27 cellular contexts compared by ENCODE assay signal in the genomic region with DNA sequence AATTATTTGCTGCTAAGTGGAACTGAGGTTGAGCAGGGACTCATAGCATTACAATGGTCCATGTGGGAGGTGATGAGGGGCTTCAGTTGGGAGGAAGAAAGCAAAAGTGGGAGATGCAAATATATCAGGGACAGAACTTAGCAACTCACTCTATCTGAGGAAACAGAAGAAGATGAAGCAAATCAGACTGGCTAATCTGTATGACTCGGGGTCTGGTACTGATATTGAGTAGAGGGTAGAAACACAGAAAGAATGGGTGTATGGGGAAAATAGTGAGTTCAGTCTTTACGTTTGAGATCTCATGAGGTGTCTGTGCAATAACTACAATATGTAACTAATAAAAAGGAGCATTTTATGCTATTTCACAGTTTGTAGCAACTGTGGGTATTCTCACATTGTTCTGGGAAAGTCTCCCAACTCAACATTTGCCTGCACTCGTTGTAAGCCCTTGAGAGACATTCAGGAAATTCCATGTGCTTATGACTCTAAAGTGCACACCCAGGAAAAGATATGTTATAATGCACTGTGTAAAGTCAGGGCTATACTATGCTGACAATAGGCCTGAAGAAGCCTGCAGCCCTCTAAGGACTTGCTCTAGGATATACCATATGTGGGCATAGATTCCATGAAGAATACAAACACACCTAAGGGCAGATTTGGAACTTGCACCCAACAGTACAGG.
DNase-seq lines count a peak whose midpoint lies in the region; ATAC-seq and TF ChIP-seq lines count a peak whose summit lies in the region.
"Had no signal": no experiment of that assay in that cellular context is flagged by ENCODE, and none has a peak within 500 bp of the region (broad histone marks: within the 10 kb centered on the region; RNA-seq: fewer than 3 reads in every experiment).

No MANE protein-coding gene starts in this region.

- no peak overlapping the region for H3K4me3 Mint-ChIP-seq in activated T-helper 2 cell treated with anti-CD3 and anti-CD28 coated beads, Interferon-gamma antibody, Interleukin-2, Interleukin-4, amounts not matched to agents 10 μg/mL and 5 μg/mL and 100 μg/mL, durations not matched to agents 14 hours and 24 hours and 36 hours (ENCODE audit: low read depth)
- H3K4me3 Mint-ChIP-seq: activated CD4-positive, alpha-beta T cell treated with anti-CD3 and anti-CD28 coated beads, Interleukin-2, amount 10 ng/mL, durations not matched to agents 24 days and 14 days; activated naive CD4-positive, alpha-beta T cell treated with anti-CD3 and anti-CD28 coated beads for 36 hours; activated T-cell treated with anti-CD3 and anti-CD28 coated beads, Interleukin-2, amount 50 U/mL, for 72 hours; immature natural killer cell; nephron progenitor cell; stimulated activated naive CD8-positive, alpha-beta T cell treated with anti-CD3 and anti-CD28 coated beads, Interleukin-15, amount 100 ng/mL, for 72 hours had no signal

- no peaks in the 10 kb centered on the region for H3K36me3 Mint-ChIP-seq in activated T-helper 2 cell treated with anti-CD3 and anti-CD28 coated beads, Interferon-gamma antibody, Interleukin-2, Interleukin-4, amounts not matched to agents 10 μg/mL and 5 μg/mL and 100 μg/mL, durations not matched to agents 14 hours and 24 hours and 36 hours (ENCODE audit: low read depth)
- H3K36me3 Mint-ChIP-seq: immature natural killer cell had no signal

- H3K4me3 ChIP-seq in choroid plexus epithelial cell (ENCODE audit: low read depth, low read length) (no peak overlapping the region), lower lobe of right lung (no peak overlapping the region)
- H3K4me3 ChIP-seq: BLaER1, hepatocyte, transverse colon had no signal

- peaks cover 4% of the 10 kb centered on the region for H3K9me3 Mint-ChIP-seq in activated T-helper 2 cell treated with anti-CD3 and anti-CD28 coated beads, Interferon-gamma antibody, Interleukin-2, Interleukin-4, amounts not matched to agents 10 μg/mL and 5 μg/mL and 100 μg/mL, durations not matched to agents 14 hours and 24 hours and 36 hours
- H3K9me3 Mint-ChIP-seq: activated CD4-positive, alpha-beta T cell treated with anti-CD3 and anti-CD28 coated beads, Interleukin-2, amount 10 ng/mL, durations not matched to agents 24 days and 14 days; activated naive CD4-positive, alpha-beta T cell treated with anti-CD3 and anti-CD28 coated beads for 36 hours; stimulated activated naive CD8-positive, alpha-beta T cell treated with anti-CD3 and anti-CD28 coated beads, Interleukin-15, amount 100 ng/mL, for 72 hours had no signal

- H3K36me3 ChIP-seq in lower lobe of right lung: no peaks in the 10 kb centered on the region
- H3K36me3 ChIP-seq: BLaER1, transverse colon had no signal

- H3K4me1 Mint-ChIP-seq in activated T-helper 2 cell treated with anti-CD3 and anti-CD28 coated beads, Interferon-gamma antibody, Interleukin-2, Interleukin-4, amounts not matched to agents 10 μg/mL and 5 μg/mL and 100 μg/mL, durations not matched to agents 14 hours and 24 hours and 36 hours (ENCODE audit: low read depth): no peaks in the 10 kb centered on the region
- H3K4me1 Mint-ChIP-seq: activated CD4-positive, alpha-beta T cell treated with anti-CD3 and anti-CD28 coated beads, Interleukin-2, amount 10 ng/mL, durations not matched to agents 24 days and 14 days; immature natural killer cell; stimulated activated naive CD8-positive, alpha-beta T cell treated with anti-CD3 and anti-CD28 coated beads, Interleukin-15, amount 100 ng/mL, for 72 hours had no signal

- TF ChIP-seq CTCF in choroid plexus epithelial cell (conservative IDR thresholded peaks at IDR 0.05; ENCODE audit: low read depth, low read length) (no peak), lower lobe of right lung (IDR thresholded peaks at IDR 0.05) (no peak)

- intact Hi-C loops in Right ventricle myocardium superior (cut with DNase I) (no loop called here), cardiac septum (cut with DNase I) (no loop called here), lower lobe of right lung (cut with DNase I) (no loop called here)
- intact Hi-C loops in activated T-helper 2 cell treated with anti-CD3 and anti-CD28 coated beads, Interferon-gamma antibody, Interleukin-2, Interleukin-4, amounts not matched to agents 10 μg/mL and 5 μg/mL and 100 μg/mL, durations not matched to agents 14 hours and 24 hours and 36 hours (cut with micrococcal nuclease): no loop called here

- H3K4me1 ChIP-seq in lower lobe of right lung: peaks cover 5% of the 10 kb centered on the region
- H3K4me1 ChIP-seq: BLaER1, transverse colon had no signal

- peak; percentile 12 for ATAC-seq in Right ventricle myocardium superior (ENCODE audit: poor library complexity)
- ATAC-seq in lower lobe of right lung: peak; percentile 76 to 95
- no peak for ATAC-seq in GM21390 (IDR thresholded peaks at IDR 0.05; ENCODE audit: unreplicated experiment)
- ATAC-seq: activated T-cell treated with anti-CD3 and anti-CD28 coated beads, Interleukin-2, amount 50 U/mL, for 72 hours; left ventricle myocardium superior; sciatic nerve; stimulated activated naive CD8-positive, alpha-beta T cell treated with anti-CD3 and anti-CD28 coated beads, Interleukin-15, amount 100 ng/mL, for 72 hours had no signal

- no peak for DNase-seq in Right ventricle myocardium superior
- no peak for DNase-seq in cardiac septum (ENCODE audit: low spot score)
- DNase-seq in choroid plexus epithelial cell (ENCODE audit: low read depth): peak; percentile 43
- DNase-seq in lower lobe of right lung: no peak
- no peak for DNase-seq in NCI-H2081 treated with DMSO at 0.1 percent for 48 hours (lab: John Stamatoyannopoulos, UW)
- DNase-seq in activated T-helper 2 cell treated with anti-CD3 and anti-CD28 coated beads, Interferon-gamma antibody, Interleukin-2, Interleukin-4, amounts not matched to agents 10 μg/mL and 5 μg/mL and 100 μg/mL, durations not matched to agents 14 hours and 24 hours and 36 hours (ENCODE audit: low spot score): no peak
- no peak for DNase-seq in activated naive CD4-positive, alpha-beta T cell treated with anti-CD3 and anti-CD28 coated beads, Interleukin-2, amount 50 U/mL, for 16 hours
- DNase-seq: activated CD4-positive, alpha-beta T cell treated with anti-CD3 and anti-CD28 coated beads, Interleukin-2, amount 10 ng/mL, durations not matched to agents 24 days and 14 days; activated naive CD4-positive, alpha-beta T cell treated with anti-CD3 and anti-CD28 coated beads for 36 hours; activated T-cell treated with anti-CD3 and anti-CD28 coated beads, Interleukin-2, amount 50 U/mL, for 72 hours; COR-L47; DMS79 treated with DMSO at 0.1 percent for 48 hours; GOT3; immature natural killer cell; KBM-7; left ventricle myocardium superior; NCI-H1436 treated with DMSO at 0.1 percent for 48 hours; NCI-H2171 treated with DMSO at 0.1 percent for 48 hours; NCI-H524 treated with DMSO at 0.1 percent for 48 hours; nephron progenitor cell; stimulated activated naive CD8-positive, alpha-beta T cell treated with anti-CD3 and anti-CD28 coated beads, Interleukin-15, amount 100 ng/mL, for 72 hours; transverse colon had no signal

- H3K9me3 ChIP-seq in lower lobe of right lung: no peaks in the 10 kb centered on the region
- H3K9me3 ChIP-seq: BLaER1, transverse colon had no signal

- H3K27me3 Mint-ChIP-seq in activated T-helper 2 cell treated with anti-CD3 and anti-CD28 coated beads, Interferon-gamma antibody, Interleukin-2, Interleukin-4, amounts not matched to agents 10 μg/mL and 5 μg/mL and 100 μg/mL, durations not matched to agents 14 hours and 24 hours and 36 hours (ENCODE audit: low read depth): no peaks in the 10 kb centered on the region
- H3K27me3 Mint-ChIP-seq: activated CD4-positive, alpha-beta T cell treated with anti-CD3 and anti-CD28 coated beads, Interleukin-2, amount 10 ng/mL, durations not matched to agents 24 days and 14 days; stimulated activated naive CD8-positive, alpha-beta T cell treated with anti-CD3 and anti-CD28 coated beads, Interleukin-15, amount 100 ng/mL, for 72 hours had no signal

- H3K27me3 ChIP-seq in lower lobe of right lung (ENCODE audit: low read depth): no peaks in the 10 kb centered on the region
- H3K27me3 ChIP-seq: BLaER1, hepatocyte, transverse colon had no signal

- no peak overlapping the region for H3K27ac ChIP-seq in lower lobe of right lung
- H3K27ac ChIP-seq: BLaER1, epithelial cell of prostate, hepatocyte, transverse colon had no signal

- no peak overlapping the region for H3K27ac Mint-ChIP-seq in activated T-helper 2 cell treated with anti-CD3 and anti-CD28 coated beads, Interferon-gamma antibody, Interleukin-2, Interleukin-4, amounts not matched to agents 10 μg/mL and 5 μg/mL and 100 μg/mL, durations not matched to agents 14 hours and 24 hours and 36 hours
- H3K27ac Mint-ChIP-seq: activated CD4-positive, alpha-beta T cell treated with anti-CD3 and anti-CD28 coated beads, Interleukin-2, amount 10 ng/mL, durations not matched to agents 24 days and 14 days; activated naive CD4-positive, alpha-beta T cell treated with anti-CD3 and anti-CD28 coated beads for 36 hours; activated T-cell treated with anti-CD3 and anti-CD28 coated beads, Interleukin-2, amount 50 U/mL, for 72 hours; immature natural killer cell; nephron progenitor cell had no signal
